Comparison of ENCODE assay signal across 19 cellular contexts in genomic region chr2:8691859-8692437, GRCh38. TPM values are rescaled to one million over a fixed set of nuclear protein-coding genes. Genes with fewer than 3 reads are reported as not detected.
DNase-seq lines count a peak whose midpoint lies in the region; ATAC-seq and TF ChIP-seq lines count a peak whose summit lies in the region.
"Had no signal": no experiment of that assay in that cellular context is flagged by ENCODE, and none has a peak within 500 bp of the region (broad histone marks: within the 10 kb centered on the region; RNA-seq: fewer than 3 reads in every experiment).

No MANE protein-coding gene starts in this region.

- no peak overlapping the region for H2BK5ac ChIP-seq in mesenchymal stem cell (ENCODE audit: low read depth, low read length, poor library complexity, severe bottlenecking)

- H3K36me3 Mint-ChIP-seq in neural crest cell (ENCODE audit: low read depth): peaks cover 2% of the 10 kb centered on the region
- H3K36me3 Mint-ChIP-seq in type B pancreatic cell: peaks cover 3% of the 10 kb centered on the region
- H3K36me3 Mint-ChIP-seq: CD4-positive, CD25-positive, alpha-beta regulatory T cell; CD8-positive, alpha-beta T cell had no signal

- intact Hi-C loops in lower lobe of right lung (cut with DNase I): no loop called here

- H2BK15ac ChIP-seq in mesenchymal stem cell (ENCODE audit: low read depth, poor library complexity, severe bottlenecking): no peak overlapping the region

- TF ChIP-seq CTCF in WERI-Rb-1 (IDR thresholded peaks at IDR 0.05; ENCODE audit: low read depth, low read length) (no peak), neural crest cell (conservative IDR thresholded peaks at IDR 0.05) (no peak), type B pancreatic cell (conservative IDR thresholded peaks at IDR 0.05) (no peak), lower lobe of right lung (IDR thresholded peaks at IDR 0.05) (no peak)

- peak; percentile 4 for DNase-seq in WERI-Rb-1
- DNase-seq in neural crest cell (ENCODE audit: low read depth, low spot score): no peak
- no peak for DNase-seq in type B pancreatic cell (ENCODE audit: extremely low spot score, unreplicated experiment)
- no peak for DNase-seq in mesenchymal stem cell
- DNase-seq in Ammon's horn (ENCODE audit: low spot score): no peak
- DNase-seq in lower lobe of right lung: no peak
- DNase-seq in activated CD4-positive, alpha-beta T cell treated with anti-CD3 and anti-CD28 coated beads, Interleukin-2, amount 50 U/mL, for 4 hours: no peak
- DNase-seq: Caco-2; CD4-positive, CD25-positive, alpha-beta regulatory T cell; CD8-positive, alpha-beta T cell; DMS153; DND-41; GM23248; H7; HCEC 1CT had no signal

- no peak overlapping the region for H3K23ac ChIP-seq in mesenchymal stem cell (ENCODE audit: low read length in 2 of 2)

- no peaks in the 10 kb centered on the region for H3K27me3 Mint-ChIP-seq in neural crest cell (ENCODE audit: low read depth)
- no peaks in the 10 kb centered on the region for H3K27me3 Mint-ChIP-seq in type B pancreatic cell

- 90% methylated on average over 6 of the region's 9 CpGs for WGBS in mesenchymal stem cell

- H2AFZ ChIP-seq in mesenchymal stem cell (ENCODE audit: low read depth, low read length): no peak overlapping the region
- H2AFZ ChIP-seq: GM23248 had no signal

- H3K9me3 ChIP-seq in WERI-Rb-1 (ENCODE audit: severe bottlenecking) (no peaks in the 10 kb centered on the region), mesenchymal stem cell (ENCODE audit: control insufficient read depth, low read length) (no peaks in the 10 kb centered on the region), lower lobe of right lung (no peaks in the 10 kb centered on the region)
- H3K9me3 ChIP-seq: BLaER1, Caco-2 had no signal

- H3K4me3 ChIP-seq in WERI-Rb-1 (ENCODE audit: low read depth, low read length): no peak overlapping the region
- H3K4me3 ChIP-seq in mesenchymal stem cell (ENCODE audit: insufficient read depth in 1 of 2, low read depth in 1 of 2, low read length in 2 of 2): no peak overlapping the region
- no peak overlapping the region for H3K4me3 ChIP-seq in lower lobe of right lung
- H3K4me3 ChIP-seq: BLaER1, GM23248 had no signal

- no peak overlapping the region for H3K14ac ChIP-seq in mesenchymal stem cell (ENCODE audit: low read length in 2 of 2)

- H3K27me3 ChIP-seq in WERI-Rb-1 (ENCODE audit: insufficient read depth, low read depth, severe bottlenecking): no peaks in the 10 kb centered on the region
- H3K27me3 ChIP-seq in mesenchymal stem cell (ENCODE audit: control insufficient read depth in 1 of 2, insufficient read depth in 1 of 2, low read length in 2 of 2): no peaks in the 10 kb centered on the region
- peaks cover 11% of the 10 kb centered on the region for H3K27me3 ChIP-seq in lower lobe of right lung (ENCODE audit: low read depth)
- H3K27me3 ChIP-seq: BLaER1 had no signal

- no peak overlapping the region for H4K91ac ChIP-seq in mesenchymal stem cell (ENCODE audit: low read length)

- no peak overlapping the region for H3K4ac ChIP-seq in mesenchymal stem cell (ENCODE audit: low read depth in 1 of 2, low read length in 2 of 2)

- H3K4me3 Mint-ChIP-seq in neural crest cell: peak overlapping the region; percentile 18
- peak overlapping the region; percentile 35 for H3K4me3 Mint-ChIP-seq in type B pancreatic cell
- H3K4me3 Mint-ChIP-seq: B cell; CD4-positive, CD25-positive, alpha-beta regulatory T cell; CD8-positive, alpha-beta T cell had no signal

- H4K8ac ChIP-seq in mesenchymal stem cell (ENCODE audit: low read length): no peak overlapping the region

- no peaks in the 10 kb centered on the region for H3K79me1 ChIP-seq in mesenchymal stem cell (replicated peaks; ENCODE audit: low read length, poor library complexity, severe bottlenecking)

- H3K27ac Mint-ChIP-seq in neural crest cell (ENCODE audit: unreplicated experiment) (no peak overlapping the region), type B pancreatic cell (no peak overlapping the region)
- H3K27ac Mint-ChIP-seq: B cell; CD8-positive, alpha-beta T cell had no signal

- no peak overlapping the region for H3K9ac ChIP-seq in mesenchymal stem cell (ENCODE audit: low read length)
- H3K9ac ChIP-seq: BLaER1, GM23248 had no signal

- no peak overlapping the region for H2BK12ac ChIP-seq in mesenchymal stem cell (ENCODE audit: low read length in 2 of 2)

- H3K27ac ChIP-seq in WERI-Rb-1 (no peak overlapping the region), mesenchymal stem cell (ENCODE audit: low read length, poor library complexity, severe bottlenecking) (no peak overlapping the region), lower lobe of right lung (no peak overlapping the region)
- H3K27ac ChIP-seq: BLaER1, C4-2B, GM23248 had no signal

- H3K9me3 Mint-ChIP-seq in neural crest cell (no peaks in the 10 kb centered on the region), type B pancreatic cell (peaks cover 5% of the 10 kb centered on the region)
- H3K9me3 Mint-ChIP-seq: CD8-positive, alpha-beta T cell had no signal

- H3K36me3 ChIP-seq in WERI-Rb-1 (no peaks in the 10 kb centered on the region), mesenchymal stem cell (ENCODE audit: control insufficient read depth in 1 of 2, insufficient read depth in 2 of 2, low read depth in 1 of 2, low read length in 2 of 2) (peaks cover 0 to 4% of the 10 kb centered on the region in 2 experiments), lower lobe of right lung (no peaks in the 10 kb centered on the region)
- H3K36me3 ChIP-seq: BLaER1 had no signal

- no peak overlapping the region for H2BK120ac ChIP-seq in mesenchymal stem cell (ENCODE audit: low read depth, low read length)

- peaks cover 5% of the 10 kb centered on the region for H3K4me1 ChIP-seq in mesenchymal stem cell (ENCODE audit: control insufficient read depth, insufficient read depth, low read depth, low read length)
- peaks cover 7% of the 10 kb centered on the region for H3K4me1 ChIP-seq in lower lobe of right lung
- H3K4me1 ChIP-seq: Caco-2 had no signal

- no peak overlapping the region for H3K4me2 ChIP-seq in mesenchymal stem cell (ENCODE audit: low read length, poor library complexity, severe bottlenecking)
- H3K4me2 ChIP-seq: BLaER1 had no signal

- H3K18ac ChIP-seq in mesenchymal stem cell (ENCODE audit: low read depth in 1 of 2, low read length in 2 of 2): no peak overlapping the region

- ATAC-seq in esophagus mucosa (peak; percentile 20), lower lobe of right lung (no peak)
- ATAC-seq: CD8-positive, alpha-beta T cell had no signal

- H3K4me1 Mint-ChIP-seq in neural crest cell (peaks cover 3% of the 10 kb centered on the region), type B pancreatic cell (ENCODE audit: unreplicated experiment) (peaks cover 6% of the 10 kb centered on the region)
- H3K4me1 Mint-ChIP-seq: B cell had no signal

- no peak overlapping the region for H2AK5ac ChIP-seq in mesenchymal stem cell (ENCODE audit: low read length, severe bottlenecking)

RNA-seq across cellular contexts. Expression of gene ID2, which starts 10.1 kb away (rescaled TPM):
- 3.8 TPM for total RNA-seq in esophagus mucosa
- 44.1 and 46.1 TPM in 2 replicates for total RNA-seq in neural crest cell
- 194 and 310 TPM in 2 replicates for total RNA-seq in type B pancreatic cell (ENCODE audit: low replicate concordance)
- 53.9 TPM for polyA plus RNA-seq in mesenchymal stem cell (2013, experiment 1 of 2)
- 55.7 TPM for polyA plus RNA-seq in mesenchymal stem cell (2013, experiment 2 of 2)
- total RNA-seq in lower lobe of right lung: 102 TPM
